1 cellular context compared by ENCODE assay signal in the genomic region with DNA sequence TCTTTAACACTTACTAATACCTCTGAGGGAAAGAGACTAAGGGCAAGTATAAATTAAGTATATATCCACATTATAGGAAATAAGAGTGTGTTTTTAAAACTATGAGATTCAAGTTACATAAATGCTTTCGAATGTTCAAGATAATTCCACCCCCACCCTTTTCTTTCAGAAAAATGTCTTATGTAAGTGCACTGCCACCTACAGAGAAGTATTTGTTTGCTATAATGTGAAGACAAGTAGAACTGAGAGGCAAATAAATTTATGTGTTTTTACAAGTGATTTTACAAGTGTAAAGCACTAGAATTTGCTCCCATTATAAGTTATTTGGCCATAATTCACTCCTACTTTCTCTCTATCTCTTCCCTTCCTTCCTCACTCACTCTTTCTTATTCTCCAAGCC.
TF ChIP-seq lines count a peak whose summit lies in the region.

No MANE protein-coding gene starts in this region.

TF ChIP-seq in HepG2, 621 proteins besides CTCF, POLR2A, EP300 and RAD21 (continued from another document):
- no peak for TF ChIP-seq ZMYM3 (CRISPR knock-in tag; IDR thresholded peaks at IDR 0.05)
